Comparison of ENCODE assay signal across 1 cellular context in the genomic region with DNA sequence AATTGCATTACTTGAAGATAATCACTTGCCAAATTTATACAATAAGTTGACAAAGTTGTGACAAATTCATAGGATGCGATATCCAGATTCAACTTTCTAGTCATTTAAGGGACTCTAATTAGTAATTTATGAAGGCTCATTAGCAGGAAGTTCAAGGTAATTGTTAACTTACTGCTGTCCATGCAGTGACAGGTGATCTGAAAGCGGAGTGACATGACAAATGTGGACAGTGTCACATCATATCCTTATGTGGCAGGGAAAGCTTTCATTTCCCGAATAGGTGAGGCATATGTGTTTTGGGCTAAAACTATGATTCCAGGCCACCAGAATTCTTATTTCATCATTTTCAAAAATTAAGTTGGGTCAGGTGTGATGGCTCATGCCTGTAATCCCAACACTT.
TF ChIP-seq lines count a peak whose summit lies in the region.

No MANE protein-coding gene starts in this region.

TF ChIP-seq in GM12878, 131 proteins besides CTCF, POLR2A, EP300 and RAD21 (continued from another document):
- TF ChIP-seq, protein P1, sequence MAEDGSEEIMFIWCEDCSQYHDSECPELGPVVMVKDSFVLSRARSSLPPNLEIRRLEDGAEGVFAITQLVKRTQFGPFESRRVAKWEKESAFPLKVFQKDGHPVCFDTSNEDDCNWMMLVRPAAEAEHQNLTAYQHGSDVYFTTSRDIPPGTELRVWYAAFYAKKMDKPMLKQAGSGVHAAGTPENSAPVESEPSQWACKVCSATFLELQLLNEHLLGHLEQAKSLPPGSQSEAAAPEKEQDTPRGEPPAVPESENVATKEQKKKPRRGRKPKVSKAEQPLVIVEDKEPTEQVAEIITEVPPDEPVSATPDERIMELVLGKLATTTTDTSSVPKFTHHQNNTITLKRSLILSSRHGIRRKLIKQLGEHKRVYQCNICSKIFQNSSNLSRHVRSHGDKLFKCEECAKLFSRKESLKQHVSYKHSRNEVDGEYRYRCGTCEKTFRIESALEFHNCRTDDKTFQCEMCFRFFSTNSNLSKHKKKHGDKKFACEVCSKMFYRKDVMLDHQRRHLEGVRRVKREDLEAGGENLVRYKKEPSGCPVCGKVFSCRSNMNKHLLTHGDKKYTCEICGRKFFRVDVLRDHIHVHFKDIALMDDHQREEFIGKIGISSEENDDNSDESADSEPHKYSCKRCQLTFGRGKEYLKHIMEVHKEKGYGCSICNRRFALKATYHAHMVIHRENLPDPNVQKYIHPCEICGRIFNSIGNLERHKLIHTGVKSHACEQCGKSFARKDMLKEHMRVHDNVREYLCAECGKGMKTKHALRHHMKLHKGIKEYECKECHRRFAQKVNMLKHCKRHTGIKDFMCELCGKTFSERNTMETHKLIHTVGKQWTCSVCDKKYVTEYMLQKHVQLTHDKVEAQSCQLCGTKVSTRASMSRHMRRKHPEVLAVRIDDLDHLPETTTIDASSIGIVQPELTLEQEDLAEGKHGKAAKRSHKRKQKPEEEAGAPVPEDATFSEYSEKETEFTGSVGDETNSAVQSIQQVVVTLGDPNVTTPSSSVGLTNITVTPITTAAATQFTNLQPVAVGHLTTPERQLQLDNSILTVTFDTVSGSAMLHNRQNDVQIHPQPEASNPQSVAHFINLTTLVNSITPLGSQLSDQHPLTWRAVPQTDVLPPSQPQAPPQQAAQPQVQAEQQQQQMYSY (CRISPR knock-in tag; IDR thresholded peaks at IDR 0.05): no peak
- TF ChIP-seq BCL11A (IDR thresholded peaks at IDR 0.05; ENCODE audit: low read depth, low read length) (no peak), NR2C1 (IDR thresholded peaks at IDR 0.05) (no peak), NR2F1 (conservative IDR thresholded peaks at IDR 0.05) (no peak), NRF1 (conservative IDR thresholded peaks at IDR 0.05; ENCODE audit: low read depth, low read length) (no peak), WRNIP1 (IDR thresholded peaks at IDR 0.05; ENCODE audit: borderline replicate concordance, low read depth, low read length) (no peak), MTA2 (IDR thresholded peaks at IDR 0.05; ENCODE audit: low read depth) (peak; percentile 87), ZNF274 (IDR thresholded peaks at IDR 0.05; ENCODE audit: insufficient read depth, insufficient read length) (no peak), BMI1 (IDR thresholded peaks at IDR 0.05; ENCODE audit: borderline replicate concordance) (no peak), STAT1 (conservative IDR thresholded peaks at IDR 0.05) (no peak), RFX5 (IDR thresholded peaks at IDR 0.05; ENCODE audit: low read depth, low read length) (no peak), ZNF24 (IDR thresholded peaks at IDR 0.05) (no peak)
- TF ChIP-seq, protein P2, sequence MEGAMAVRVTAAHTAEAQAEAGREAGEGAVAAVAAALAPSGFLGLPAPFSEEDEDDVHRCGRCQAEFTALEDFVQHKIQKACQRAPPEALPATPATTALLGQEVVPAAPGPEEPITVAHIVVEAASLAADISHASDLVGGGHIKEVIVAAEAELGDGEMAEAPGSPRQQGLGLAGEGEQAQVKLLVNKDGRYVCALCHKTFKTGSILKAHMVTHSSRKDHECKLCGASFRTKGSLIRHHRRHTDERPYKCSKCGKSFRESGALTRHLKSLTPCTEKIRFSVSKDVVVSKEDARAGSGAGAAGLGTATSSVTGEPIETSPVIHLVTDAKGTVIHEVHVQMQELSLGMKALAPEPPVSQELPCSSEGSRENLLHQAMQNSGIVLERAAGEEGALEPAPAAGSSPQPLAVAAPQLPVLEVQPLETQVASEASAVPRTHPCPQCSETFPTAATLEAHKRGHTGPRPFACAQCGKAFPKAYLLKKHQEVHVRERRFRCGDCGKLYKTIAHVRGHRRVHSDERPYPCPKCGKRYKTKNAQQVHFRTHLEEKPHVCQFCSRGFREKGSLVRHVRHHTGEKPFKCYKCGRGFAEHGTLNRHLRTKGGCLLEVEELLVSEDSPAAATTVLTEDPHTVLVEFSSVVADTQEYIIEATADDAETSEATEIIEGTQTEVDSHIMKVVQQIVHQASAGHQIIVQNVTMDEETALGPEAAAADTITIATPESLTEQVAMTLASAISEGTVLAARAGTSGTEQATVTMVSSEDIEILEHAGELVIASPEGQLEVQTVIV (IDR thresholded peaks at IDR 0.05; ENCODE audit: borderline replicate concordance, partially characterized antibody): no peak
